ENCODE assay signal across 1 cellular context in the genomic region with DNA sequence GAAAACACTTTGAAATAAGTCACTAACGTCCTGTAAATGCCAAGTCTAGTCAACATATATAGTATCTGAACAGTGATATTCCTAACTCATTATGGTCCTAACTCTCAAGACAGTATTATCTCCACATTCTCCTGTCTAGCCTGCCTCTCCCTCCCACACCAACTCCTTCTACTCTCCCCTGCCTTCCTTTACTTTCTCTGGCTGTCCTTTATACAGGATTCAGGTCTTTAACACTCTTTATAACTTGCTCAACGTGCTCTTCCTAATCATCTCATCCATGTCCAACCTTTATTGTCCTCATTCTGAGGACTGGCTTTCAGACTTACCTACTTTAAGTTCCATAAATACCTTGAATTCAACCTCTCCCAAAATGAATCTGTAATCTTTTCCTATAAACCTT.
TF ChIP-seq lines count a peak whose summit lies in the region.

No MANE protein-coding gene starts in this region.

TF ChIP-seq in K562, 482 proteins besides CTCF, POLR2A, EP300 and RAD21:
- TF ChIP-seq RUNX1 (IDR thresholded peaks at IDR 0.05; ENCODE audit: low read depth), result no peak
- TF ChIP-seq, protein P1, sequence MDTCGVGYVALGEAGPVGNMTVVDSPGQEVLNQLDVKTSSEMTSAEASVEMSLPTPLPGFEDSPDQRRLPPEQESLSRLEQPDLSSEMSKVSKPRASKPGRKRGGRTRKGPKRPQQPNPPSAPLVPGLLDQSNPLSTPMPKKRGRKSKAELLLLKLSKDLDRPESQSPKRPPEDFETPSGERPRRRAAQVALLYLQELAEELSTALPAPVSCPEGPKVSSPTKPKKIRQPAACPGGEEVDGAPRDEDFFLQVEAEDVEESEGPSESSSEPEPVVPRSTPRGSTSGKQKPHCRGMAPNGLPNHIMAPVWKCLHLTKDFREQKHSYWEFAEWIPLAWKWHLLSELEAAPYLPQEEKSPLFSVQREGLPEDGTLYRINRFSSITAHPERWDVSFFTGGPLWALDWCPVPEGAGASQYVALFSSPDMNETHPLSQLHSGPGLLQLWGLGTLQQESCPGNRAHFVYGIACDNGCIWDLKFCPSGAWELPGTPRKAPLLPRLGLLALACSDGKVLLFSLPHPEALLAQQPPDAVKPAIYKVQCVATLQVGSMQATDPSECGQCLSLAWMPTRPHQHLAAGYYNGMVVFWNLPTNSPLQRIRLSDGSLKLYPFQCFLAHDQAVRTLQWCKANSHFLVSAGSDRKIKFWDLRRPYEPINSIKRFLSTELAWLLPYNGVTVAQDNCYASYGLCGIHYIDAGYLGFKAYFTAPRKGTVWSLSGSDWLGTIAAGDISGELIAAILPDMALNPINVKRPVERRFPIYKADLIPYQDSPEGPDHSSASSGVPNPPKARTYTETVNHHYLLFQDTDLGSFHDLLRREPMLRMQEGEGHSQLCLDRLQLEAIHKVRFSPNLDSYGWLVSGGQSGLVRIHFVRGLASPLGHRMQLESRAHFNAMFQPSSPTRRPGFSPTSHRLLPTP (IDR thresholded peaks at IDR 0.05; ENCODE audit: borderline replicate concordance, extremely low read depth, insufficient read length), result no peak
- no peak for TF ChIP-seq MEIS2 (IDR thresholded peaks at IDR 0.05; ENCODE audit: partially characterized antibody)
- TF ChIP-seq ZNF445 (CRISPR knock-in tag; IDR thresholded peaks at IDR 0.05; ENCODE audit: low read depth), result no peak
- TF ChIP-seq SMARCA4 (IDR thresholded peaks at IDR 0.05), result no peak
- TF ChIP-seq, protein P2, sequence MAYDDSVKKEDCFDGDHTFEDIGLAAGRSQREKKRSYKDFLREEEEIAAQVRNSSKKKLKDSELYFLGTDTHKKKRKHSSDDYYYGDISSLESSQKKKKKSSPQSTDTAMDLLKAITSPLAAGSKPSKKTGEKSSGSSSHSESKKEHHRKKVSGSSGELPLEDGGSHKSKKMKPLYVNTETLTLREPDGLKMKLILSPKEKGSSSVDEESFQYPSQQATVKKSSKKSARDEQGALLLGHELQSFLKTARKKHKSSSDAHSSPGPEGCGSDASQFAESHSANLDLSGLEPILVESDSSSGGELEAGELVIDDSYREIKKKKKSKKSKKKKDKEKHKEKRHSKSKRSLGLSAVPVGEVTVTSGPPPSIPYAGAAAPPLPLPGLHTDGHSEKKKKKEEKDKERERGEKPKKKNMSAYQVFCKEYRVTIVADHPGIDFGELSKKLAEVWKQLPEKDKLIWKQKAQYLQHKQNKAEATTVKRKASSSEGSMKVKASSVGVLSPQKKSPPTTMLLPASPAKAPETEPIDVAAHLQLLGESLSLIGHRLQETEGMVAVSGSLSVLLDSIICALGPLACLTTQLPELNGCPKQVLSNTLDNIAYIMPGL (CRISPR knock-in tag; IDR thresholded peaks at IDR 0.05), result 0 out of 2 replicates have a peak, but pooled peaks have one; percentile 46
- TF ChIP-seq FOS (IDR thresholded peaks at IDR 0.05; ENCODE audit: extremely low read depth, insufficient read length), result no peak
- no peak for TF ChIP-seq ZNF75A (CRISPR knock-in tag; IDR thresholded peaks at IDR 0.05)
- TF ChIP-seq MTA2 (IDR thresholded peaks at IDR 0.05; ENCODE audit: low read depth), result 0 out of 2 replicates have a peak, but pooled peaks have one; percentile 7
- no peak for TF ChIP-seq MYC (IDR thresholded peaks at IDR 0.05; ENCODE audit: low read depth, low read length)
- no peak for TF ChIP-seq MYC (CRISPR knock-in tag; IDR thresholded peaks at IDR 0.05; ENCODE audit: borderline replicate concordance, low read depth)
- no peak for TF ChIP-seq ZNF717 (CRISPR knock-in tag; IDR thresholded peaks at IDR 0.05)
- TF ChIP-seq ZNF785 (CRISPR knock-in tag; IDR thresholded peaks at IDR 0.05), result no peak
- TF ChIP-seq, protein P3, sequence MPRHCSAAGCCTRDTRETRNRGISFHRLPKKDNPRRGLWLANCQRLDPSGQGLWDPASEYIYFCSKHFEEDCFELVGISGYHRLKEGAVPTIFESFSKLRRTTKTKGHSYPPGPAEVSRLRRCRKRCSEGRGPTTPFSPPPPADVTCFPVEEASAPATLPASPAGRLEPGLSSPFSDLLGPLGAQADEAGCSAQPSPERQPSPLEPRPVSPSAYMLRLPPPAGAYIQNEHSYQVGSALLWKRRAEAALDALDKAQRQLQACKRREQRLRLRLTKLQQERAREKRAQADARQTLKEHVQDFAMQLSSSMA (CRISPR knock-in tag; IDR thresholded peaks at IDR 0.05), result no peak
- TF ChIP-seq, protein P4, sequence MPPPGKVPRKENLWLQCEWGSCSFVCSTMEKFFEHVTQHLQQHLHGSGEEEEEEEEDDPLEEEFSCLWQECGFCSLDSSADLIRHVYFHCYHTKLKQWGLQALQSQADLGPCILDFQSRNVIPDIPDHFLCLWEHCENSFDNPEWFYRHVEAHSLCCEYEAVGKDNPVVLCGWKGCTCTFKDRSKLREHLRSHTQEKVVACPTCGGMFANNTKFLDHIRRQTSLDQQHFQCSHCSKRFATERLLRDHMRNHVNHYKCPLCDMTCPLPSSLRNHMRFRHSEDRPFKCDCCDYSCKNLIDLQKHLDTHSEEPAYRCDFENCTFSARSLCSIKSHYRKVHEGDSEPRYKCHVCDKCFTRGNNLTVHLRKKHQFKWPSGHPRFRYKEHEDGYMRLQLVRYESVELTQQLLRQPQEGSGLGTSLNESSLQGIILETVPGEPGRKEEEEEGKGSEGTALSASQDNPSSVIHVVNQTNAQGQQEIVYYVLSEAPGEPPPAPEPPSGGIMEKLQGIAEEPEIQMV (tag; conservative IDR thresholded peaks at IDR 0.05; ENCODE audit: low read depth), result no peak
- TF ChIP-seq PRMT5 (CRISPR knock-in tag; IDR thresholded peaks at IDR 0.05), result no peak
- no peak for TF ChIP-seq NUFIP1 (IDR thresholded peaks at IDR 0.05; ENCODE audit: partially characterized antibody)
- TF ChIP-seq, protein P5, sequence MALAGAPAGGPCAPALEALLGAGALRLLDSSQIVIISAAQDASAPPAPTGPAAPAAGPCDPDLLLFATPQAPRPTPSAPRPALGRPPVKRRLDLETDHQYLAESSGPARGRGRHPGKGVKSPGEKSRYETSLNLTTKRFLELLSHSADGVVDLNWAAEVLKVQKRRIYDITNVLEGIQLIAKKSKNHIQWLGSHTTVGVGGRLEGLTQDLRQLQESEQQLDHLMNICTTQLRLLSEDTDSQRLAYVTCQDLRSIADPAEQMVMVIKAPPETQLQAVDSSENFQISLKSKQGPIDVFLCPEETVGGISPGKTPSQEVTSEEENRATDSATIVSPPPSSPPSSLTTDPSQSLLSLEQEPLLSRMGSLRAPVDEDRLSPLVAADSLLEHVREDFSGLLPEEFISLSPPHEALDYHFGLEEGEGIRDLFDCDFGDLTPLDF (CRISPR knock-in tag; IDR thresholded peaks at IDR 0.05), result no peak
- TF ChIP-seq HDAC3 (IDR thresholded peaks at IDR 0.05; ENCODE audit: borderline replicate concordance, partially characterized antibody), result no peak
- TF ChIP-seq, protein P6, sequence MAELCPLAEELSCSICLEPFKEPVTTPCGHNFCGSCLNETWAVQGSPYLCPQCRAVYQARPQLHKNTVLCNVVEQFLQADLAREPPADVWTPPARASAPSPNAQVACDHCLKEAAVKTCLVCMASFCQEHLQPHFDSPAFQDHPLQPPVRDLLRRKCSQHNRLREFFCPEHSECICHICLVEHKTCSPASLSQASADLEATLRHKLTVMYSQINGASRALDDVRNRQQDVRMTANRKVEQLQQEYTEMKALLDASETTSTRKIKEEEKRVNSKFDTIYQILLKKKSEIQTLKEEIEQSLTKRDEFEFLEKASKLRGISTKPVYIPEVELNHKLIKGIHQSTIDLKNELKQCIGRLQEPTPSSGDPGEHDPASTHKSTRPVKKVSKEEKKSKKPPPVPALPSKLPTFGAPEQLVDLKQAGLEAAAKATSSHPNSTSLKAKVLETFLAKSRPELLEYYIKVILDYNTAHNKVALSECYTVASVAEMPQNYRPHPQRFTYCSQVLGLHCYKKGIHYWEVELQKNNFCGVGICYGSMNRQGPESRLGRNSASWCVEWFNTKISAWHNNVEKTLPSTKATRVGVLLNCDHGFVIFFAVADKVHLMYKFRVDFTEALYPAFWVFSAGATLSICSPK (IDR thresholded peaks at IDR 0.05; ENCODE audit: borderline replicate concordance), result no peak
- TF ChIP-seq, protein P7, sequence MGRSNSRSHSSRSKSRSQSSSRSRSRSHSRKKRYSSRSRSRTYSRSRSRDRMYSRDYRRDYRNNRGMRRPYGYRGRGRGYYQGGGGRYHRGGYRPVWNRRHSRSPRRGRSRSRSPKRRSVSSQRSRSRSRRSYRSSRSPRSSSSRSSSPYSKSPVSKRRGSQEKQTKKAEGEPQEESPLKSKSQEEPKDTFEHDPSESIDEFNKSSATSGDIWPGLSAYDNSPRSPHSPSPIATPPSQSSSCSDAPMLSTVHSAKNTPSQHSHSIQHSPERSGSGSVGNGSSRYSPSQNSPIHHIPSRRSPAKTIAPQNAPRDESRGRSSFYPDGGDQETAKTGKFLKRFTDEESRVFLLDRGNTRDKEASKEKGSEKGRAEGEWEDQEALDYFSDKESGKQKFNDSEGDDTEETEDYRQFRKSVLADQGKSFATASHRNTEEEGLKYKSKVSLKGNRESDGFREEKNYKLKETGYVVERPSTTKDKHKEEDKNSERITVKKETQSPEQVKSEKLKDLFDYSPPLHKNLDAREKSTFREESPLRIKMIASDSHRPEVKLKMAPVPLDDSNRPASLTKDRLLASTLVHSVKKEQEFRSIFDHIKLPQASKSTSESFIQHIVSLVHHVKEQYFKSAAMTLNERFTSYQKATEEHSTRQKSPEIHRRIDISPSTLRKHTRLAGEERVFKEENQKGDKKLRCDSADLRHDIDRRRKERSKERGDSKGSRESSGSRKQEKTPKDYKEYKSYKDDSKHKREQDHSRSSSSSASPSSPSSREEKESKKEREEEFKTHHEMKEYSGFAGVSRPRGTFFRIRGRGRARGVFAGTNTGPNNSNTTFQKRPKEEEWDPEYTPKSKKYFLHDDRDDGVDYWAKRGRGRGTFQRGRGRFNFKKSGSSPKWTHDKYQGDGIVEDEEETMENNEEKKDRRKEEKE (IDR thresholded peaks at IDR 0.05; ENCODE audit: borderline replicate concordance in 1 of 2, control insufficient read depth in 1 of 2, low read depth in 2 of 2, low read length in 1 of 2), result no peak
- TF ChIP-seq SMARCA5 (IDR thresholded peaks at IDR 0.05), result no peak
- TF ChIP-seq ZBTB8A (IDR thresholded peaks at IDR 0.05; ENCODE audit: partially characterized antibody), result no peak
- no peak for TF ChIP-seq BRF1 (IDR thresholded peaks at IDR 0.05; ENCODE audit: borderline replicate concordance, extremely low read depth, insufficient read length)
- no peak; the same call in 1 of the 2 replicates for TF ChIP-seq SMAD4 (CRISPR knock-in tag; conservative IDR thresholded peaks at IDR 0.05)
- TF ChIP-seq MED1 (CRISPR knock-in tag; IDR thresholded peaks at IDR 0.05; ENCODE audit: borderline replicate concordance), result no peak
- peak; percentile 24 for TF ChIP-seq NCOR1 (IDR thresholded peaks at IDR 0.05)
- no peak for TF ChIP-seq ZNF143 (CRISPR knock-in tag; IDR thresholded peaks at IDR 0.05)
- TF ChIP-seq ZNF77 (CRISPR knock-in tag; IDR thresholded peaks at IDR 0.05), result no peak
- no peak for TF ChIP-seq ATF1 (CRISPR knock-in tag; IDR thresholded peaks at IDR 0.05)
- TF ChIP-seq ATF1 (tag; IDR thresholded peaks at IDR 0.05), result no peak
- TF ChIP-seq NFXL1 (CRISPR knock-in tag; IDR thresholded peaks at IDR 0.05), result no peak
- TF ChIP-seq CHD2 (IDR thresholded peaks at IDR 0.05; ENCODE audit: low read depth, low read length), result no peak
- no peak for TF ChIP-seq L3MBTL2 (IDR thresholded peaks at IDR 0.05)
- TF ChIP-seq EHMT2 (IDR thresholded peaks at IDR 0.05), result peak; percentile 65; the same call in 1 of the 2 replicates
- TF ChIP-seq NFIC (IDR thresholded peaks at IDR 0.05), result no peak
- TF ChIP-seq HMG20A (CRISPR knock-in tag; conservative IDR thresholded peaks at IDR 0.05), result no peak
- no peak for TF ChIP-seq NR2C1 (IDR thresholded peaks at IDR 0.05)
- TF ChIP-seq NR2C1 (tag; IDR thresholded peaks at IDR 0.05), result no peak
- TF ChIP-seq E2F3 (CRISPR knock-in tag; IDR thresholded peaks at IDR 0.05), result no peak
- no peak for TF ChIP-seq SMC3 (conservative IDR thresholded peaks at IDR 0.05; ENCODE audit: insufficient read depth, low read depth, low read length)
- no peak for TF ChIP-seq TAF15 (IDR thresholded peaks at IDR 0.05; ENCODE audit: low read depth, low read length)
- no peak for TF ChIP-seq ZNF76 (CRISPR knock-in tag; IDR thresholded peaks at IDR 0.05; ENCODE audit: borderline replicate concordance)
- no peak for TF ChIP-seq KAT7 (CRISPR knock-in tag; IDR thresholded peaks at IDR 0.05; ENCODE audit: borderline replicate concordance)
- no peak for TF ChIP-seq ZBTB17 (CRISPR knock-in tag; IDR thresholded peaks at IDR 0.05)
- no peak for TF ChIP-seq POU5F1 (IDR thresholded peaks at IDR 0.05; ENCODE audit: borderline replicate concordance, low read depth, low read length, partially characterized antibody)
- no peak for TF ChIP-seq KHSRP (IDR thresholded peaks at IDR 0.05)
- TF ChIP-seq LARP7 (IDR thresholded peaks at IDR 0.05), result peak; percentile 85; the same call in 1 of the 2 replicates
- TF ChIP-seq U2AF1 (optimal IDR thresholded peaks at IDR 0.05; ENCODE audit: low read depth, low read length), result no peak
- TF ChIP-seq RBM22 (IDR thresholded peaks at IDR 0.05; ENCODE audit: low read depth, low read length, poor library complexity, severe bottlenecking), result no peak
- TF ChIP-seq, protein P8, sequence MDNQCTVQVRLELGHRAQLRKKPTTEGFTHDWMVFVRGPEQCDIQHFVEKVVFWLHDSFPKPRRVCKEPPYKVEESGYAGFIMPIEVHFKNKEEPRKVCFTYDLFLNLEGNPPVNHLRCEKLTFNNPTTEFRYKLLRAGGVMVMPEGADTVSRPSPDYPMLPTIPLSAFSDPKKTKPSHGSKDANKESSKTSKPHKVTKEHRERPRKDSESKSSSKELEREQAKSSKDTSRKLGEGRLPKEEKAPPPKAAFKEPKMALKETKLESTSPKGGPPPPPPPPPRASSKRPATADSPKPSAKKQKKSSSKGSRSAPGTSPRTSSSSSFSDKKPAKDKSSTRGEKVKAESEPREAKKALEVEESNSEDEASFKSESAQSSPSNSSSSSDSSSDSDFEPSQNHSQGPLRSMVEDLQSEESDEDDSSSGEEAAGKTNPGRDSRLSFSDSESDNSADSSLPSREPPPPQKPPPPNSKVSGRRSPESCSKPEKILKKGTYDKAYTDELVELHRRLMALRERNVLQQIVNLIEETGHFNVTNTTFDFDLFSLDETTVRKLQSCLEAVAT (IDR thresholded peaks at IDR 0.05), result 0 out of 4 replicates have a peak, but pooled peaks of 1 of the 2 experiments have one; percentile 13
- TF ChIP-seq SRSF1 (IDR thresholded peaks at IDR 0.05; ENCODE audit: low read depth, low read length), result no peak
